In genomic region chr20:47740225-47741184, GRCh38 we compare ENCODE assay signal across 15 cellular contexts. TPM values are rescaled to one million over a fixed set of nuclear protein-coding genes. Genes with fewer than 3 reads are reported as not detected.
DNase-seq lines count a peak whose midpoint lies in the region; ATAC-seq and TF ChIP-seq lines count a peak whose summit lies in the region.
"Had no signal": no experiment of that assay in that cellular context is flagged by ENCODE, and none has a peak within 500 bp of the region (broad histone marks: within the 10 kb centered on the region; RNA-seq: fewer than 3 reads in every experiment).

No MANE protein-coding gene starts in this region.

- H3K4me1 Mint-ChIP-seq in natural killer cell: peaks cover 4 to 6% of the 10 kb centered on the region in 2 donors
- H3K4me1 Mint-ChIP-seq in activated T-cell treated with anti-CD3 and anti-CD28 coated beads, Interleukin-2, amount 50 U/mL, for 24 hours (ENCODE audit: low read depth): no peaks in the 10 kb centered on the region
- H3K4me1 Mint-ChIP-seq: stimulated activated naive CD8-positive, alpha-beta T cell treated with anti-CD3 and anti-CD28 coated beads, Interleukin-15, amount 100 ng/mL, for 72 hours had no signal

- H3K4me3 ChIP-seq in H7 (ENCODE audit: insufficient read depth, low read depth, low read length) (no peak overlapping the region), epithelial cell of esophagus (ENCODE audit: low read length) (no peak overlapping the region)
- H3K4me3 ChIP-seq: body of pancreas had no signal

- DNase-seq in H7 (peak; percentile 85), NCI-H748 (lab: John Stamatoyannopoulos, UW; ENCODE audit: unreplicated experiment) (peak; percentile 79), epithelial cell of esophagus (ENCODE audit: low read depth) (peak; percentile 34), natural killer cell (no peak), ACHN (no peak), SK-N-DZ (ENCODE audit: low spot score) (no peak)
- no peak for DNase-seq in activated T-cell treated with anti-CD3 and anti-CD28 coated beads, Interleukin-2, amount 50 U/mL, for 24 hours
- DNase-seq in activated naive CD4-positive, alpha-beta T cell treated with Interleukin-2 at 50 U/mL for 16 hours: no peak
- DNase-seq: BE2C; hypothalamus; midbrain; NCI-H524 treated with DMSO at 0.1 percent for 48 hours; stimulated activated naive CD8-positive, alpha-beta T cell treated with anti-CD3 and anti-CD28 coated beads, Interleukin-15, amount 100 ng/mL, for 72 hours had no signal

- H3K27me3 ChIP-seq in H7 (ENCODE audit: control insufficient read depth, insufficient read depth, low read length): no peaks in the 10 kb centered on the region
- H3K27me3 ChIP-seq: BE2C, body of pancreas had no signal

- H3K36me3 ChIP-seq in H7 (replicated peaks; ENCODE audit: control insufficient read depth, insufficient read depth, low read length): no peaks in the 10 kb centered on the region

- H3K4me3 Mint-ChIP-seq in natural killer cell: no peak overlapping the region
- H3K4me3 Mint-ChIP-seq in activated T-cell treated with anti-CD3 and anti-CD28 coated beads, Interleukin-2, amount 50 U/mL, for 24 hours: no peak overlapping the region
- H3K4me3 Mint-ChIP-seq: activated T-helper 1 cell treated with anti-CD3 and anti-CD28 coated beads, Interleukin-12 subunit alpha, Interleukin-12 subunit beta, Interleukin-2, Interleukin-4 antibody, amounts not matched to agents 30 ng/mL and 10 ng/mL and 1 ng/mL, durations not matched to agents 14 hours and 24 hours and 36 hours; stimulated activated naive CD8-positive, alpha-beta T cell treated with anti-CD3 and anti-CD28 coated beads, Interleukin-15, amount 100 ng/mL, for 72 hours had no signal

- intact Hi-C loops in natural killer cell (cut with micrococcal nuclease): no loop called here

- TF ChIP-seq CTCF in epithelial cell of esophagus (IDR thresholded peaks at IDR 0.05; ENCODE audit: insufficient read depth, low read depth, low read length, missing control alignments) (no peak), natural killer cell (IDR thresholded peaks at IDR 0.05) (no peak)

- H3K36me3 Mint-ChIP-seq in natural killer cell: no peaks in the 10 kb centered on the region
- no peaks in the 10 kb centered on the region for H3K36me3 Mint-ChIP-seq in activated T-cell treated with anti-CD3 and anti-CD28 coated beads, Interleukin-2, amount 50 U/mL, for 24 hours (ENCODE audit: low read depth)

- in situ Hi-C loops in ACHN (cut with HindIII; ENCODE audit: low pct_ligation_motif_present, low pct_unique_long_range_greater_than_20kb, low sequenced_read_pairs): no loop called here

- H3K27ac Mint-ChIP-seq in natural killer cell: no peak overlapping the region
- no peak overlapping the region for H3K27ac Mint-ChIP-seq in activated T-cell treated with anti-CD3 and anti-CD28 coated beads, Interleukin-2, amount 50 U/mL, for 24 hours
- H3K27ac Mint-ChIP-seq: activated T-helper 1 cell treated with anti-CD3 and anti-CD28 coated beads, Interleukin-12 subunit alpha, Interleukin-12 subunit beta, Interleukin-2, Interleukin-4 antibody, amounts not matched to agents 30 ng/mL and 10 ng/mL and 1 ng/mL, durations not matched to agents 14 hours and 24 hours and 36 hours; stimulated activated naive CD8-positive, alpha-beta T cell treated with anti-CD3 and anti-CD28 coated beads, Interleukin-15, amount 100 ng/mL, for 72 hours had no signal

- peaks cover 0 to 8% of the 10 kb centered on the region in 2 donors for H3K27me3 Mint-ChIP-seq in natural killer cell (ENCODE audit: low read depth in 2 of 2)
- H3K27me3 Mint-ChIP-seq in activated T-cell treated with anti-CD3 and anti-CD28 coated beads, Interleukin-2, amount 50 U/mL, for 24 hours: no peaks in the 10 kb centered on the region

- H3K9me3 Mint-ChIP-seq in natural killer cell: no peaks in the 10 kb centered on the region
- no peaks in the 10 kb centered on the region for H3K9me3 Mint-ChIP-seq in activated T-cell treated with anti-CD3 and anti-CD28 coated beads, Interleukin-2, amount 50 U/mL, for 24 hours
- H3K9me3 Mint-ChIP-seq: activated T-helper 1 cell treated with anti-CD3 and anti-CD28 coated beads, Interleukin-12 subunit alpha, Interleukin-12 subunit beta, Interleukin-2, Interleukin-4 antibody, amounts not matched to agents 30 ng/mL and 10 ng/mL and 1 ng/mL, durations not matched to agents 14 hours and 24 hours and 36 hours; stimulated activated naive CD8-positive, alpha-beta T cell treated with anti-CD3 and anti-CD28 coated beads, Interleukin-15, amount 100 ng/mL, for 72 hours had no signal

- ATAC-seq in natural killer cell: peak; percentile 36 to 78 (median 47)
- ATAC-seq: body of pancreas; stimulated activated naive CD8-positive, alpha-beta T cell treated with anti-CD3 and anti-CD28 coated beads, Interleukin-15, amount 100 ng/mL, for 72 hours had no signal

RNA-seq across cellular contexts. Expression of gene SULF2, which starts 44.8 kb away (rescaled TPM):
- 23.9 and 52.0 TPM in 2 replicates for total RNA-seq in H7 (2014; rRNA removed; shearing (Covaris generic))
- total RNA-seq in natural killer cell: 10 to 100 TPM in 2 of 3 donors, 1 to 10 TPM in 1; 8.1 to 48.7 (median 12.3) TPM
- 125 and 147 TPM in 2 replicates for polyA plus RNA-seq in SK-N-DZ (2014; cell fraction: cytosol; rRNA removed)
- polyA plus RNA-seq in SK-N-DZ (2014; cell fraction: nucleus; rRNA removed): 128 and 130 TPM in 2 replicates

Comparison
In these comparisons a context has a peak if more than half of its experiments do, and no peak if none do; other contexts are left out.
1. DNase-seq: peak in H7 (single experiment), NCI-H748 (single experiment) and epithelial cell of esophagus (single experiment); none in natural killer cell (single experiment), activated T-cell treated with anti-CD3 and anti-CD28 coated beads, Interleukin-2, amount 50 U/mL, for 24 hours (single experiment), ACHN (single experiment), activated naive CD4-positive, alpha-beta T cell treated with Interleukin-2 at 50 U/mL for 16 hours (single experiment) and SK-N-DZ (single experiment).